2 cellular contexts compared by ENCODE assay signal in genomic region chr5:130550553-130550940, GRCh38.
TF ChIP-seq lines count a peak whose summit lies in the region.

No MANE protein-coding gene starts in this region.

TF ChIP-seq in GM23338, 12 proteins besides CTCF, POLR2A, EP300 and RAD21 (continued from another document):
- TF ChIP-seq ZNF462 (CRISPR knock-in tag; IDR thresholded peaks at IDR 0.05) (no peak), REST (IDR thresholded peaks at IDR 0.05; ENCODE audit: unreplicated experiment) (no peak), ETS1 (IDR thresholded peaks at IDR 0.05) (no peak), ZNF114 (CRISPR knock-in tag; IDR thresholded peaks at IDR 0.05) (no peak), ZNF331 (CRISPR knock-in tag; IDR thresholded peaks at IDR 0.05; ENCODE audit: low read depth) (no peak)

TF ChIP-seq in SK-N-SH, 30 proteins besides CTCF, POLR2A, EP300 and RAD21 (continued from another document):
- no peak for TF ChIP-seq ZBTB33 (IDR thresholded peaks at IDR 0.05; ENCODE audit: borderline replicate concordance, low read depth)
- no peak for TF ChIP-seq EZH2phosphoT487 (IDR thresholded peaks at IDR 0.05; ENCODE audit: borderline replicate concordance, low read depth)
- no peak for TF ChIP-seq FOXJ3 (CRISPR knock-in tag; IDR thresholded peaks at IDR 0.05)
- TF ChIP-seq RCOR1 (IDR thresholded peaks at IDR 0.05; ENCODE audit: low read length), result no peak
